Comparison of ENCODE assay signal across 17 cellular contexts in genomic region chr13:80033286-80033685, GRCh38.
"Had no signal": no experiment of that assay in that cellular context is flagged by ENCODE, and none has a peak within 500 bp of the region (broad histone marks: within the 10 kb centered on the region; RNA-seq: fewer than 3 reads in every experiment).

No MANE protein-coding gene starts in this region.

- DNase-seq: activated naive CD4-positive, alpha-beta T cell treated with Interleukin-2 at 50 U/mL for 16 hours; activated T-cell treated with anti-CD3 and anti-CD28 coated beads, Interleukin-2, amount 50 U/mL, for 4 hours; body of pancreas; dermis blood vessel endothelial cell; effector CD8-positive, alpha-beta T cell; hippocampal formation; pancreas; psoas muscle; right cardiac atrium; stimulated activated CD4-positive, alpha-beta T cell treated with anti-CD3 and anti-CD28 coated beads, Interleukin-12 subunit alpha, Interleukin-12 subunit beta, amount 100 ng/mL, for 4 hours; stimulated activated CD4-positive, alpha-beta T cell treated with anti-CD3 and anti-CD28 coated beads, Interleukin-4, amount 100 ng/mL, for 4 hours; stimulated activated naive CD8-positive, alpha-beta T cell treated with anti-CD3 and anti-CD28 coated beads, Interleukin-15, Interleukin-2, amounts not matched to agents 100 U/mL and 50 U/mL, for 24 hours; substantia nigra; T-cell; thyroid gland had no signal

- H3K4me3 ChIP-seq: body of pancreas, pancreas, psoas muscle, thyroid gland had no signal

- H3K9me3 ChIP-seq: body of pancreas, pancreas, psoas muscle, thyroid gland had no signal

- H3K27ac ChIP-seq: body of pancreas, pancreas, psoas muscle, thyroid gland had no signal

- H3K36me3 ChIP-seq: pancreas, thyroid gland had no signal

- H3K27me3 ChIP-seq: body of pancreas, pancreas, thyroid gland had no signal

- FAIRE-seq: TTC549 had no signal

- H3K4me1 ChIP-seq: thyroid gland had no signal

- ATAC-seq: activated T-cell treated with anti-CD3 and anti-CD28 coated beads, Interleukin-2, amount 50 U/mL, for 4 hours; body of pancreas; pancreas; psoas muscle; right cardiac atrium; stimulated activated naive CD8-positive, alpha-beta T cell treated with anti-CD3 and anti-CD28 coated beads, Interleukin-15, Interleukin-2, amounts not matched to agents 100 U/mL and 50 U/mL, for 24 hours; T-cell; WTC11 had no signal
